ENCODE assay signal across 8 cellular contexts in the genomic region with DNA sequence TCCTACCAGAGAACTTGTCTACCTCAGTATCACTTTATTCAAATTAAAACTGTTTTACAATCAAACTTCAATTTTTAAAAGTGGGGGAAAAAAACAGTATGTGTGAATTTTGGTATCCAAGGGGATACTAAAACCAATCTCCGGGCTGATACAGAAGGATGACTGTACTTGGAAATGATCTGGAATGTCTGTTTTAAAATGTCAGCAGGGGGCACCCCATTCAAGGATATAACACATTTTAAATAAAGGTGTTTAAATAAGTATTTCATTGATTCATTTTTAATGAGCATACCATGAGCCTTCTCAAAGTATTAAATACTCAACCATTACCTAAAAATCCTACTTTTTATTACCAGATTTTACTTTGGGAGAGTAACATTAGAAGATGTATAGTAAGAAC.
DNase-seq lines count a peak whose midpoint lies in the region; ATAC-seq and TF ChIP-seq lines count a peak whose summit lies in the region.

No MANE protein-coding gene starts in this region.

- H3K9me3 Mint-ChIP-seq in stimulated activated memory B cell treated with anti-CD40 and anti-IgM and Interleukin-4, amounts not matched to agents 10 μg/mL and 1 μg/mL and 100 μg/mL, for 72 hours = peaks cover 14% of the 10 kb centered on the region
- H3K9me3 Mint-ChIP-seq in activated CD8-positive, alpha-beta memory T cell treated with anti-CD3 and anti-CD28 coated beads, Interleukin-2, amount 10 ng/mL, durations not matched to agents 7 days and 5 days (ENCODE audit: low read depth) = peaks cover 7% of the 10 kb centered on the region

- no peak for ATAC-seq in stimulated activated memory B cell treated with anti-CD40 and anti-IgM and Interleukin-4, amounts not matched to agents 10 μg/mL and 1 μg/mL and 100 μg/mL, for 72 hours
- no peak for ATAC-seq in activated CD8-positive, alpha-beta memory T cell treated with anti-CD3 and anti-CD28 coated beads, Interleukin-2, amount 10 ng/mL, durations not matched to agents 7 days and 5 days

- no peaks in the 10 kb centered on the region for H3K4me1 ChIP-seq in trophoblast cell (ENCODE audit: control insufficient read depth in 1 of 2, insufficient read depth in 2 of 2, low read length in 2 of 2)

- no peaks in the 10 kb centered on the region for H3K36me3 ChIP-seq in trophoblast cell (ENCODE audit: control insufficient read depth in 1 of 2, insufficient read depth in 2 of 2, low read length in 2 of 2)

- no peak overlapping the region for H2AK5ac ChIP-seq in trophoblast cell (ENCODE audit: low read length)

- H3K4me1 Mint-ChIP-seq in stimulated activated memory B cell treated with anti-CD40 and anti-IgM and Interleukin-4, amounts not matched to agents 10 μg/mL and 1 μg/mL and 100 μg/mL, for 72 hours = no peaks in the 10 kb centered on the region
- H3K4me1 Mint-ChIP-seq in activated CD8-positive, alpha-beta memory T cell treated with anti-CD3 and anti-CD28 coated beads, Interleukin-2, amount 10 ng/mL, durations not matched to agents 7 days and 5 days = no peaks in the 10 kb centered on the region

- no peaks in the 10 kb centered on the region for H3K27me3 Mint-ChIP-seq in stimulated activated memory B cell treated with anti-CD40 and anti-IgM and Interleukin-4, amounts not matched to agents 10 μg/mL and 1 μg/mL and 100 μg/mL, for 72 hours
- no peaks in the 10 kb centered on the region for H3K27me3 Mint-ChIP-seq in activated CD8-positive, alpha-beta memory T cell treated with anti-CD3 and anti-CD28 coated beads, Interleukin-2, amount 10 ng/mL, durations not matched to agents 7 days and 5 days

- peak; percentile 60 for TF ChIP-seq CTCF in AG10803 (conservative IDR thresholded peaks at IDR 0.05; ENCODE audit: low read length)
- peak; percentile 15 for TF ChIP-seq CTCF in GM12864 (IDR thresholded peaks at IDR 0.05; ENCODE audit: low read depth, low read length, missing control alignments)

- H4K8ac ChIP-seq in trophoblast cell (ENCODE audit: low read depth, low read length) = no peak overlapping the region

- no peaks in the 10 kb centered on the region for H3K79me2 ChIP-seq in trophoblast cell (ENCODE audit: control insufficient read depth, insufficient read depth, low read length, poor library complexity)

- no CpG with 5 or more reads among the region's 1 CpG for WGBS in trophoblast cell (ENCODE audit: extremely low coverage, insufficient coverage, insufficient read length)

- H3K27ac ChIP-seq in trophoblast cell (ENCODE audit: low read depth, low read length) = no peak overlapping the region

- H3K4ac ChIP-seq in trophoblast cell (ENCODE audit: low read depth, low read length) = no peak overlapping the region

- H3K4me2 ChIP-seq in trophoblast cell (ENCODE audit: low read length) = no peak overlapping the region

- DNase-seq in AG10803 (ENCODE audit: low read depth) (peak; percentile 67), GM12864 (ENCODE audit: low read depth) (no peak), OCI-M1 (lab: John Stamatoyannopoulos, UW) (peak; percentile 63), erythroblast (lab: John Stamatoyannopoulos, UW) (peak; percentile 36 to 60), trophoblast cell (peak; percentile 8 to 68), retina (no peak)
- no peak for DNase-seq in activated CD8-positive, alpha-beta memory T cell treated with anti-CD3 and anti-CD28 coated beads, Interleukin-2, amount 10 ng/mL, durations not matched to agents 7 days and 5 days

- TF ChIP-seq POLR2A in erythroblast (IDR thresholded peaks at IDR 0.05; ENCODE audit: low read length) = no peak

- H3K23ac ChIP-seq in trophoblast cell (ENCODE audit: low read length) = no peak overlapping the region

- no peak overlapping the region for H3K9ac ChIP-seq in trophoblast cell (ENCODE audit: low read length)

- CTCF ChIA-PET in activated CD8-positive, alpha-beta memory T cell treated with anti-CD3 and anti-CD28 coated beads, Interleukin-2, amount 10 ng/mL, durations not matched to agents 7 days and 5 days (lab: Charles Lee) = interaction anchor here (3.2 kb wide), 1 partner anchor 206 kb away, joined by 17 read pairs; no protein-coding TSS in a partner anchor

- no peak overlapping the region for H3K14ac ChIP-seq in trophoblast cell (ENCODE audit: low read length)

- no peaks in the 10 kb centered on the region for H3K27me3 ChIP-seq in trophoblast cell (ENCODE audit: insufficient read depth, low read length)

- H4K91ac ChIP-seq in trophoblast cell (ENCODE audit: low read depth, low read length) = no peak overlapping the region

- H3K36me3 Mint-ChIP-seq in stimulated activated memory B cell treated with anti-CD40 and anti-IgM and Interleukin-4, amounts not matched to agents 10 μg/mL and 1 μg/mL and 100 μg/mL, for 72 hours = peaks cover 41% of the 10 kb centered on the region
- peaks cover 23% of the 10 kb centered on the region for H3K36me3 Mint-ChIP-seq in activated CD8-positive, alpha-beta memory T cell treated with anti-CD3 and anti-CD28 coated beads, Interleukin-2, amount 10 ng/mL, durations not matched to agents 7 days and 5 days

- H3K9me3 ChIP-seq in trophoblast cell (ENCODE audit: insufficient read depth, low read depth, low read length) = no peaks in the 10 kb centered on the region

- H2BK12ac ChIP-seq in trophoblast cell (ENCODE audit: low read length) = no peak overlapping the region

- H3K79me1 ChIP-seq in trophoblast cell (ENCODE audit: low read length) = peaks cover 1% of the 10 kb centered on the region

- H2BK120ac ChIP-seq in trophoblast cell (ENCODE audit: insufficient read depth, low read length, poor library complexity) = no peak overlapping the region

- H2BK5ac ChIP-seq in trophoblast cell (ENCODE audit: low read depth, low read length, poor library complexity) = no peak overlapping the region

- no peak overlapping the region for H3K27ac Mint-ChIP-seq in stimulated activated memory B cell treated with anti-CD40 and anti-IgM and Interleukin-4, amounts not matched to agents 10 μg/mL and 1 μg/mL and 100 μg/mL, for 72 hours
- H3K27ac Mint-ChIP-seq in activated CD8-positive, alpha-beta memory T cell treated with anti-CD3 and anti-CD28 coated beads, Interleukin-2, amount 10 ng/mL, durations not matched to agents 7 days and 5 days = no peak overlapping the region

- H2AFZ ChIP-seq in trophoblast cell (ENCODE audit: insufficient read depth, low read length, poor library complexity) = no peak overlapping the region

- no peak overlapping the region for H3K18ac ChIP-seq in trophoblast cell (ENCODE audit: low read length)

- no peak overlapping the region for H3K4me3 Mint-ChIP-seq in stimulated activated memory B cell treated with anti-CD40 and anti-IgM and Interleukin-4, amounts not matched to agents 10 μg/mL and 1 μg/mL and 100 μg/mL, for 72 hours
- H3K4me3 Mint-ChIP-seq in activated CD8-positive, alpha-beta memory T cell treated with anti-CD3 and anti-CD28 coated beads, Interleukin-2, amount 10 ng/mL, durations not matched to agents 7 days and 5 days = no peak overlapping the region

- H3K4me3 ChIP-seq in AG10803 (ENCODE audit: low read length) (no peak overlapping the region), GM12864 (ENCODE audit: low read depth, low read length) (no peak overlapping the region), trophoblast cell (ENCODE audit: low read depth, low read length) (no peak overlapping the region)

- H4K12ac ChIP-seq in trophoblast cell (ENCODE audit: low read depth, low read length) = no peak overlapping the region

Comparison
In these comparisons a context has a peak if more than half of its experiments do, and no peak if none do; other contexts are left out.
1. DNase-seq: peak in AG10803 (single experiment), OCI-M1 (single experiment), erythroblast (2 of 2) and trophoblast cell (2 of 2); none in GM12864 (single experiment), retina (single experiment) and activated CD8-positive, alpha-beta memory T cell treated with anti-CD3 and anti-CD28 coated beads, Interleukin-2, amount 10 ng/mL, durations not matched to agents 7 days and 5 days (single experiment).